17 cellular contexts compared by ENCODE assay signal in the genomic region with DNA sequence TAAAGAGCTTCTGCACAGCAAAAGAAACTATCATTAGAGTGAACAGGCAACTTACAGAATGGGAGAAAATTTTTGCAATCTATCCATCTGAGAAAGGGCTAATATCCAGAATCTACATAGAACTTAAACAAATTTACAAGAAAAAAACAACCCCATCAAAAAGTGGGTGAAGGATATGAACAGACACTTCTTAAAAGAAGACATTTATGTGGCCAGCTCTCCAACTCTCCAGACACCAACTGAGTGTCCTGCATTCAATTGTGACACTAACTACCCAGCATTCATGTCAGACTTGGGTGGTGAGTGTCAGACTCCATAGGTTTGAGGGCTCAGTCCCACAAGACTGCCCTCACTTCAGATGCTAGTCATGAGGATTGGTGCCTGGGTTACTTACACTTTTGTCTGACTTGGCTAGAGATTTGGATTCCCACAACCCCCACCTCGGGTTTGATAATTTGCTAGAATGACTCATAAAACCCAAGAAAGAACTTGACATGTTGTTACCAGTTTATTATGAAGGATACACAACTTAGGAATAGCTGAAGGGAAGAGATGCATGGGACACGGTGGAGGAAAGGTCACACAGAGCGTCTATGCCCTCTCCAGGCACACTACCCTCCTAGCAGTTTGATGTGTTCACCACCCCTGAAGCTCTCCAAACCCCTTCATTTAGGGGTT. TPM values are rescaled to one million over a fixed set of nuclear protein-coding genes. Genes with fewer than 3 reads are reported as not detected.
"Had no signal": no experiment of that assay in that cellular context is flagged by ENCODE, and none has a peak within 500 bp of the region (broad histone marks: within the 10 kb centered on the region; RNA-seq: fewer than 3 reads in every experiment).

No MANE protein-coding gene starts in this region.

RNA-seq across cellular contexts. Expression of a gene that starts 44.4 kb away (rescaled TPM):
- total RNA-seq: left colon, left lung, liver, lower lobe of right lung, mesothelial cell of epicardium, mononuclear cell, natural killer cell, occipital lobe, osteocyte, posterior vena cava, psoas muscle, right atrium auricular region, right lobe of liver, temporal lobe, tibial nerve, upper lobe of left lung, urinary bladder had no signal
- polyA plus RNA-seq: urinary bladder had no signal
